ENCODE assay signal across 1 cellular context in the genomic region with DNA sequence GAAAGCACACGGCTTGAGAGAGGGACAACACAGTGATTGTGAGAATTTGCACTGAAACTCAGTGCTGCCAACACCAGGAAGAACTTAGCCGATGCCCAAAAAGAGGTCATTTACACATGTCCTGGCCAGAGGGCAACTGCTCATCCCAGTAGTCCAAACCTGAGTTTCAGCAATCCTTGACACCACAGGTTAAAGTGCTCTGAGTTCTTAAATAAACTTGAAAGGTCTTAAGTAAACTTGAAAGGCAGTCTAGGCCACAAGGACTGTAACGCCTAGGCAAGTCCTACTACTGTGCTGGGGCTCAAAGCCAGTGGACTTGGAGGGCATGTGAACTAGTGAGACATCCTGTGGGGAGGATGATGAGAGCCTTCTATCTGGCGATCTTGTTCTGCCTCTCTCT.
TF ChIP-seq lines count a peak whose summit lies in the region.

No MANE protein-coding gene starts in this region.

TF ChIP-seq in GM23338, 12 proteins besides CTCF, POLR2A, EP300 and RAD21 (continued from another document):
- TF ChIP-seq, protein P1, sequence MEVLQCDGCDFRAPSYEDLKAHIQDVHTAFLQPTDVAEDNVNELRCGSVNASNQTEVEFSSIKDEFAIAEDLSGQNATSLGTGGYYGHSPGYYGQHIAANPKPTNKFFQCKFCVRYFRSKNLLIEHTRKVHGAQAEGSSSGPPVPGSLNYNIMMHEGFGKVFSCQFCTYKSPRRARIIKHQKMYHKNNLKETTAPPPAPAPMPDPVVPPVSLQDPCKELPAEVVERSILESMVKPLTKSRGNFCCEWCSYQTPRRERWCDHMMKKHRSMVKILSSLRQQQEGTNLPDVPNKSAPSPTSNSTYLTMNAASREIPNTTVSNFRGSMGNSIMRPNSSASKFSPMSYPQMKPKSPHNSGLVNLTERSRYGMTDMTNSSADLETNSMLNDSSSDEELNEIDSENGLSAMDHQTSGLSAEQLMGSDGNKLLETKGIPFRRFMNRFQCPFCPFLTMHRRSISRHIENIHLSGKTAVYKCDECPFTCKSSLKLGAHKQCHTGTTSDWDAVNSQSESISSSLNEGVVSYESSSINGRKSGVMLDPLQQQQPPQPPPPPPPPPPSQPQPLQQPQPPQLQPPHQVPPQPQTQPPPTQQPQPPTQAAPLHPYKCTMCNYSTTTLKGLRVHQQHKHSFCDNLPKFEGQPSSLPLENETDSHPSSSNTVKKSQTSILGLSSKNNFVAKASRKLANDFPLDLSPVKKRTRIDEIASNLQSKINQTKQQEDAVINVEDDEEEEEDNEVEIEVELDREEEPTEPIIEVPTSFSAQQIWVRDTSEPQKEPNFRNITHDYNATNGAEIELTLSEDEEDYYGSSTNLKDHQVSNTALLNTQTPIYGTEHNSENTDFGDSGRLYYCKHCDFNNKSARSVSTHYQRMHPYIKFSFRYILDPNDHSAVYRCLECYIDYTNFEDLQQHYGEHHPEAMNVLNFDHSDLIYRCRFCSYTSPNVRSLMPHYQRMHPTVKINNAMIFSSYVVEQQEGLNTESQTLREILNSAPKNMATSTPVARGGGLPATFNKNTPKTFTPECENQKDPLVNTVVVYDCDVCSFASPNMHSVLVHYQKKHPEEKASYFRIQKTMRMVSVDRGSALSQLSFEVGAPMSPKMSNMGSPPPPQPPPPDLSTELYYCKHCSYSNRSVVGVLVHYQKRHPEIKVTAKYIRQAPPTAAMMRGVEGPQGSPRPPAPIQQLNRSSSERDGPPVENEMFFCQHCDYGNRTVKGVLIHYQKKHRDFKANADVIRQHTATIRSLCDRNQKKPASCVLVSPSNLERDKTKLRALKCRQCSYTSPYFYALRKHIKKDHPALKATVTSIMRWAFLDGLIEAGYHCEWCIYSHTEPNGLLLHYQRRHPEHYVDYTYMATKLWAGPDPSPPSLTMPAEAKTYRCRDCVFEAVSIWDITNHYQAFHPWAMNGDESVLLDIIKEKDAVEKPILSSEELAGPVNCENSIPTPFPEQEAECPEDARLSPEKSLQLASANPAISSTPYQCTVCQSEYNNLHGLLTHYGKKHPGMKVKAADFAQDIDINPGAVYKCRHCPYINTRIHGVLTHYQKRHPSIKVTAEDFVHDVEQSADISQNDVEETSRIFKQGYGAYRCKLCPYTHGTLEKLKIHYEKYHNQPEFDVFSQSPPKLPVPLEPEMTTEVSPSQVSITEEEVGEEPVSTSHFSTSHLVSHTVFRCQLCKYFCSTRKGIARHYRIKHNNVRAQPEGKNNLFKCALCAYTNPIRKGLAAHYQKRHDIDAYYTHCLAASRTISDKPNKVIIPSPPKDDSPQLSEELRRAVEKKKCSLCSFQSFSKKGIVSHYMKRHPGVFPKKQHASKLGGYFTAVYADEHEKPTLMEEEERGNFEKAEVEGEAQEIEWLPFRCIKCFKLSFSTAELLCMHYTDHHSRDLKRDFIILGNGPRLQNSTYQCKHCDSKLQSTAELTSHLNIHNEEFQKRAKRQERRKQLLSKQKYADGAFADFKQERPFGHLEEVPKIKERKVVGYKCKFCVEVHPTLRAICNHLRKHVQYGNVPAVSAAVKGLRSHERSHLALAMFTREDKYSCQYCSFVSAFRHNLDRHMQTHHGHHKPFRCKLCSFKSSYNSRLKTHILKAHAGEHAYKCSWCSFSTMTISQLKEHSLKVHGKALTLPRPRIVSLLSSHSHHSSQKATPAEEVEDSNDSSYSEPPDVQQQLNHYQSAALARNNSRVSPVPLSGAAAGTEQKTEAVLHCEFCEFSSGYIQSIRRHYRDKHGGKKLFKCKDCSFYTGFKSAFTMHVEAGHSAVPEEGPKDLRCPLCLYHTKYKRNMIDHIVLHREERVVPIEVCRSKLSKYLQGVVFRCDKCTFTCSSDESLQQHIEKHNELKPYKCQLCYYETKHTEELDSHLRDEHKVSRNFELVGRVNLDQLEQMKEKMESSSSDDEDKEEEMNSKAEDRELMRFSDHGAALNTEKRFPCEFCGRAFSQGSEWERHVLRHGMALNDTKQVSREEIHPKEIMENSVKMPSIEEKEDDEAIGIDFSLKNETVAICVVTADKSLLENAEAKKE (CRISPR knock-in tag; IDR thresholded peaks at IDR 0.05) = no peak
- TF ChIP-seq STAT1 (IDR thresholded peaks at IDR 0.05; ENCODE audit: unreplicated experiment) (no peak), EZH2 (IDR thresholded peaks at IDR 0.05; ENCODE audit: low read depth, unreplicated experiment) (no peak), JUNB (IDR thresholded peaks at IDR 0.05; ENCODE audit: unreplicated experiment) (no peak)
